11 cellular contexts compared by ENCODE assay signal in the genomic region with DNA sequence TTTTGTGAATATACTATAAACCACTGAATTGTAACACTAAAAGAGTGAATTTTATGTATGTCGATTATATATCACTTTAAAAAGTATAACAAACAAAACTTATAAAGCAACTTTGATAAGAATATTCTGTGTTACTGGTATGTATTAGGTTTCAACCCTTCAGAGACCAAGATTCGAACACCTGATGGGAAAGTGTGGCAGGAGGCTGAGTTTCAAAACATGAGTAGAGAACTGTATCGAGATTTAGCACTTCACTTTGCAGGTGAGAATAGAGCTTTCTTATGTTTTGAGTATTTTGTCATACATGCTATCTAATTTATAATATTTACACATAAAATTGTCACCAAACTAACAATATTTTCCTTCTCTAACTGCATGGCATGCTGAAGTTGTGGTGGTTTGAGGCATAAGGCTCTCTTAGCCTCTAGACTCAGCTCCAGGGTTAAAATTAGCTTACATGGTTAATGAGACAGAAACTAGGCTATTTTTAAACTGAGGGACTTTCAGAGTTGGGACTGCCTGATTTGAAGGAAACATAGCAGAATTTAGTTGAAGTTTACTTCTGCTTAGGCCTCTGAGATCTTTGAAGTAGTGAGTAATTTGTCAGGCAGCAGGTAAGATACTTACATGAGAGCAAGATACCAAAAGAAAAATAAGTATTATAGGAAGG.
DNase-seq lines count a peak whose midpoint lies in the region; ATAC-seq, FAIRE-seq and TF ChIP-seq lines count a peak whose summit lies in the region.
"Had no signal": no experiment of that assay in that cellular context is flagged by ENCODE, and none has a peak within 500 bp of the region (broad histone marks: within the 10 kb centered on the region; RNA-seq: fewer than 3 reads in every experiment).

No MANE protein-coding gene starts in this region.

- DNase-seq in GM12865 (ENCODE audit: low read depth) (peak; percentile 60), NCI-H2196 treated with DMSO at 0.1 percent for 48 hours (lab: John Stamatoyannopoulos, UW; ENCODE audit: unreplicated experiment) (no peak), RCC 7860 (ENCODE audit: low spot score) (no peak), NCI-H1092 (lab: John Stamatoyannopoulos, UW) (no peak), DMS 273 treated with DMSO at 0.1 percent for 48 hours (lab: John Stamatoyannopoulos, UW) (no peak)
- DNase-seq: activated naive CD4-positive, alpha-beta T cell treated with Interleukin-2 at 50 U/mL for 16 hours; CD4-positive, CD25-positive, alpha-beta regulatory T cell; OCI-M1 had no signal

- H4K20me1 ChIP-seq in KMS-11 (ENCODE audit: insufficient read depth) = no peaks in the 10 kb centered on the region

- H3K4me1 ChIP-seq in KMS-11 (ENCODE audit: low read depth, poor library complexity, severe bottlenecking) = peaks cover 88% of the 10 kb centered on the region

- peak; percentile 93 for ATAC-seq in GM19395 (IDR thresholded peaks at IDR 0.05; ENCODE audit: unreplicated experiment)
- ATAC-seq in HG02884 (IDR thresholded peaks at IDR 0.05; ENCODE audit: unreplicated experiment) = peak; percentile 92

- peak overlapping the region; percentile 12; the same call in 1 of the 2 replicates for H3K9ac ChIP-seq in KMS-11

- no peak overlapping the region for H2AFZ ChIP-seq in KMS-11 (ENCODE audit: low read depth)

- peak overlapping the region; percentile 98 for H3K4me2 ChIP-seq in KMS-11

- no peak overlapping the region for H3K4me3 ChIP-seq in GM12865 (ENCODE audit: low read depth, low read length)
- peak overlapping the region; percentile 25 for H3K4me3 ChIP-seq in KMS-11 (IDR thresholded peaks at IDR 0.05; ENCODE audit: insufficient read depth, low read depth, low read length)

- H3K27ac ChIP-seq in KMS-11 = peak overlapping the region; percentile 79

- no peaks in the 10 kb centered on the region for H3K27me3 ChIP-seq in KMS-11 (ENCODE audit: insufficient read depth, low read depth)

- peaks cover 54% of the 10 kb centered on the region for H3K79me2 ChIP-seq in KMS-11 (ENCODE audit: insufficient read depth, low read depth)

- peaks cover 4% of the 10 kb centered on the region; the same call in 1 of the 2 replicates for H3K36me3 ChIP-seq in KMS-11 (ENCODE audit: insufficient read depth)

- FAIRE-seq in RCC 7860 (lab: Jason Lieb, UNC) = no peak

- no peak for TF ChIP-seq CTCF in GM12865 (IDR thresholded peaks at IDR 0.05; ENCODE audit: insufficient read depth, low read depth, low read length, missing control alignments)
- TF ChIP-seq CTCF in KMS-11 (conservative IDR thresholded peaks at IDR 0.05; ENCODE audit: low read depth, low read length) = no peak
